24 cellular contexts compared by ENCODE assay signal in the genomic region with DNA sequence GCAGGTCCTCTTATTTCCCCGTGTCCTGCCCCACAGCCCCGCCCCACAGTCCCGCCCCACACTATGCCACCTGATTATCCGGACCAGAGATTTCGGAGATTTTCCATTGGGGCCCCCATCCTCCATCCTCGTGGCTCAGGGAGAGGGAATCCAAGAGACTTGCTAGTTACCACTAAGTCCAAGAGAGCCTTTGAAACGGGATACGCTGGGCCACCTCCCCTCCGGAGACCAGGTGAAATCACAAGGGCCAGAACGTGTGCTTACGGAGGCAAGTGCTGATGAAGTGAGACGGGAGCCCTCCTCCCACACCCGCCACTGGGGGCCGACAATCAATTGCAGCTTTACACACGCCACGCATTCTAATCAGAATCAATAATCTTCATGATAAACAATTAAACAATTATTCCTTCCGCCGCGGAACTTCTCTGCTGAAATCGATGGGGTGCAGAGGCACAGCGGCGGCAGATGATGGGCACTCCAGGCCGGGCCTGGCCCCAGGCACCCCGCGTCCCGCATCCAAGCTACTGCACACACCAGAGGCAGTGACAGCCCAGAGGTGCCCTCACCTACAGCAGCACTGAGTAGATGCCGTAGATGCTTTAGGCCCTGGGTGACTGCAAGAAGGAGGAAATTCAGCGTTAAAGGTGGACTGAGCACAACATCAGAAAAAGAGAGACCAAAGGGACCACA.
DNase-seq lines count a peak whose midpoint lies in the region; ATAC-seq and TF ChIP-seq lines count a peak whose summit lies in the region.
"Had no signal": no experiment of that assay in that cellular context is flagged by ENCODE, and none has a peak within 500 bp of the region (broad histone marks: within the 10 kb centered on the region; RNA-seq: fewer than 3 reads in every experiment).

No MANE protein-coding gene starts in this region.

- H3K27me3 ChIP-seq in GM23338 (ENCODE audit: insufficient read depth) (no peaks in the 10 kb centered on the region), neural progenitor cell (no peaks in the 10 kb centered on the region)
- H3K27me3 ChIP-seq: SJCRH30 had no signal

- H3K9me3 Mint-ChIP-seq in GM23338: peaks cover 4% of the 10 kb centered on the region; the same call in 1 of the 3 replicates
- no peaks in the 10 kb centered on the region for H3K9me3 Mint-ChIP-seq in neural progenitor cell
- H3K9me3 Mint-ChIP-seq: CD8-positive, alpha-beta T cell; IgD-negative memory B cell had no signal

- H3K27ac ChIP-seq in GM23338 (ENCODE audit: low read depth): no peak overlapping the region
- H3K27ac ChIP-seq in neural progenitor cell: no peak overlapping the region
- H3K27ac ChIP-seq: A549, C4-2B, KMS-11, SJCRH30 had no signal

- no peaks in the 10 kb centered on the region for H3K79me2 ChIP-seq in GM23338 (replicated peaks; ENCODE audit: insufficient read depth)
- no peaks in the 10 kb centered on the region for H3K79me2 ChIP-seq in neural progenitor cell (ENCODE audit: low read depth)

- H3K4me2 ChIP-seq in GM23338: no peak overlapping the region
- H3K4me2 ChIP-seq in neural progenitor cell: no peak overlapping the region
- H3K4me2 ChIP-seq: A549, KMS-11 had no signal

- no peaks in the 10 kb centered on the region for H3K9me2 ChIP-seq in GM23338 (ENCODE audit: insufficient read depth)

- TF ChIP-seq CTCF in GM23338 (conservative IDR thresholded peaks at IDR 0.05; ENCODE audit: low read depth in 2 of 2): no peak
- no peak for TF ChIP-seq CTCF in neural progenitor cell (IDR thresholded peaks at IDR 0.05)

- H3K4me1 Mint-ChIP-seq in GM23338 (peaks cover 32% of the 10 kb centered on the region), neural progenitor cell (peaks cover 37% of the 10 kb centered on the region)

- H3K4me3 ChIP-seq in GM23338 (no peak overlapping the region), neural progenitor cell (no peak overlapping the region)
- H3K4me3 ChIP-seq: A549, SJCRH30 had no signal

- peaks cover 16% of the 10 kb centered on the region for H3K27me3 Mint-ChIP-seq in GM23338 (ENCODE audit: insufficient read depth, low read depth, poor library complexity)
- peaks cover 2% of the 10 kb centered on the region for H3K27me3 Mint-ChIP-seq in neural progenitor cell (ENCODE audit: insufficient read depth, low read depth)

- H3K4me1 ChIP-seq in GM23338 (ENCODE audit: insufficient read depth) (peaks cover 4% of the 10 kb centered on the region; the same call in 1 of the 2 replicates), neural progenitor cell (peaks cover 17% of the 10 kb centered on the region)
- H3K4me1 ChIP-seq: A549, SJCRH30 had no signal

- no peak overlapping the region for H3K27ac Mint-ChIP-seq in GM23338
- H3K27ac Mint-ChIP-seq in neural progenitor cell: peak overlapping the region; percentile 74
- H3K27ac Mint-ChIP-seq: CD8-positive, alpha-beta T cell had no signal

- no peaks in the 10 kb centered on the region for H3K36me3 Mint-ChIP-seq in GM23338 (ENCODE audit: low read depth)
- H3K36me3 Mint-ChIP-seq in neural progenitor cell: peaks cover 4% of the 10 kb centered on the region
- H3K36me3 Mint-ChIP-seq: CD8-positive, alpha-beta T cell; IgD-negative memory B cell had no signal

- H3F3A ChIP-seq in GM23338 (replicated peaks; ENCODE audit: low read depth) (no peaks in the 10 kb centered on the region), neural progenitor cell (ENCODE audit: low read depth) (no peaks in the 10 kb centered on the region)

- no peaks in the 10 kb centered on the region for H4K20me1 ChIP-seq in GM23338 (replicated peaks; ENCODE audit: insufficient read depth)
- H4K20me1 ChIP-seq in neural progenitor cell (ENCODE audit: low read depth): no peaks in the 10 kb centered on the region

- H3K9ac ChIP-seq in neural progenitor cell: no peak overlapping the region
- H3K9ac ChIP-seq: KMS-11 had no signal

- peak; percentile 61 for DNase-seq in COLO668 (lab: John Stamatoyannopoulos, UW; ENCODE audit: unreplicated experiment)
- DNase-seq in GM23338 (ENCODE audit: low spot score): peak; percentile 27
- DNase-seq in NCI-H748 (lab: John Stamatoyannopoulos, UW; ENCODE audit: unreplicated experiment): peak; percentile 81
- DNase-seq in neural progenitor cell (ENCODE audit: low spot score): no peak
- DNase-seq in HCEC 1CT: no peak
- DNase-seq in midbrain (lab: John Stamatoyannopoulos, UW): no peak
- DNase-seq: CD8-positive, alpha-beta T cell; DMS 273 treated with DMSO at 0.1 percent for 48 hours; DND-41; GOT3; MM.1S; NCI-H1694 treated with DMSO at 0.1 percent for 48 hours; NCI-H82; NK-92 treated with Interleukin-12 subunit alpha and Interleukin-12 subunit beta, amount 100 ng/mL, for 24 hours; PC-3; SJCRH30; T-helper 2 cell had no signal

- H2AFZ ChIP-seq in GM23338 (no peak overlapping the region), neural progenitor cell (replicated peaks) (no peak overlapping the region)

- no peaks in the 10 kb centered on the region for H3K36me3 ChIP-seq in GM23338 (ENCODE audit: insufficient read depth)
- H3K36me3 ChIP-seq in neural progenitor cell: no peaks in the 10 kb centered on the region
- H3K36me3 ChIP-seq: SJCRH30 had no signal

- no peak for ATAC-seq in GM23338
- no peak for ATAC-seq in GM19467 (IDR thresholded peaks at IDR 0.05; ENCODE audit: unreplicated experiment)
- ATAC-seq: A549; CD8-positive, alpha-beta T cell; HCT116; PC-3; SK-N-SH treated with all-trans-retinoic acid at 6 μM for 48 hours had no signal

- H3K9me3 ChIP-seq in neural progenitor cell (ENCODE audit: low read depth): no peaks in the 10 kb centered on the region
- H3K9me3 ChIP-seq: A549, SJCRH30 had no signal

- H3K4me3 Mint-ChIP-seq in GM23338 (no peak overlapping the region), neural progenitor cell (no peak overlapping the region)
- H3K4me3 Mint-ChIP-seq: CD8-positive, alpha-beta T cell had no signal

TF ChIP-seq in GM23338, 12 proteins besides CTCF, POLR2A, EP300 and RAD21 (continues in another document):
- no peak for TF ChIP-seq POLR2AphosphoS5 (IDR thresholded peaks at IDR 0.05; ENCODE audit: low read depth)
- TF ChIP-seq EZH2 (IDR thresholded peaks at IDR 0.05; ENCODE audit: low read depth, unreplicated experiment): no peak
- no peak for TF ChIP-seq CREB1 (CRISPR knock-in tag; IDR thresholded peaks at IDR 0.05; ENCODE audit: low read depth)
- TF ChIP-seq, protein P1, sequence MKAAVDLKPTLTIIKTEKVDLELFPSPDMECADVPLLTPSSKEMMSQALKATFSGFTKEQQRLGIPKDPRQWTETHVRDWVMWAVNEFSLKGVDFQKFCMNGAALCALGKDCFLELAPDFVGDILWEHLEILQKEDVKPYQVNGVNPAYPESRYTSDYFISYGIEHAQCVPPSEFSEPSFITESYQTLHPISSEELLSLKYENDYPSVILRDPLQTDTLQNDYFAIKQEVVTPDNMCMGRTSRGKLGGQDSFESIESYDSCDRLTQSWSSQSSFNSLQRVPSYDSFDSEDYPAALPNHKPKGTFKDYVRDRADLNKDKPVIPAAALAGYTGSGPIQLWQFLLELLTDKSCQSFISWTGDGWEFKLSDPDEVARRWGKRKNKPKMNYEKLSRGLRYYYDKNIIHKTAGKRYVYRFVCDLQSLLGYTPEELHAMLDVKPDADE (IDR thresholded peaks at IDR 0.05): no peak
- no peak for TF ChIP-seq STAT1 (IDR thresholded peaks at IDR 0.05; ENCODE audit: unreplicated experiment)
- TF ChIP-seq, protein P2, sequence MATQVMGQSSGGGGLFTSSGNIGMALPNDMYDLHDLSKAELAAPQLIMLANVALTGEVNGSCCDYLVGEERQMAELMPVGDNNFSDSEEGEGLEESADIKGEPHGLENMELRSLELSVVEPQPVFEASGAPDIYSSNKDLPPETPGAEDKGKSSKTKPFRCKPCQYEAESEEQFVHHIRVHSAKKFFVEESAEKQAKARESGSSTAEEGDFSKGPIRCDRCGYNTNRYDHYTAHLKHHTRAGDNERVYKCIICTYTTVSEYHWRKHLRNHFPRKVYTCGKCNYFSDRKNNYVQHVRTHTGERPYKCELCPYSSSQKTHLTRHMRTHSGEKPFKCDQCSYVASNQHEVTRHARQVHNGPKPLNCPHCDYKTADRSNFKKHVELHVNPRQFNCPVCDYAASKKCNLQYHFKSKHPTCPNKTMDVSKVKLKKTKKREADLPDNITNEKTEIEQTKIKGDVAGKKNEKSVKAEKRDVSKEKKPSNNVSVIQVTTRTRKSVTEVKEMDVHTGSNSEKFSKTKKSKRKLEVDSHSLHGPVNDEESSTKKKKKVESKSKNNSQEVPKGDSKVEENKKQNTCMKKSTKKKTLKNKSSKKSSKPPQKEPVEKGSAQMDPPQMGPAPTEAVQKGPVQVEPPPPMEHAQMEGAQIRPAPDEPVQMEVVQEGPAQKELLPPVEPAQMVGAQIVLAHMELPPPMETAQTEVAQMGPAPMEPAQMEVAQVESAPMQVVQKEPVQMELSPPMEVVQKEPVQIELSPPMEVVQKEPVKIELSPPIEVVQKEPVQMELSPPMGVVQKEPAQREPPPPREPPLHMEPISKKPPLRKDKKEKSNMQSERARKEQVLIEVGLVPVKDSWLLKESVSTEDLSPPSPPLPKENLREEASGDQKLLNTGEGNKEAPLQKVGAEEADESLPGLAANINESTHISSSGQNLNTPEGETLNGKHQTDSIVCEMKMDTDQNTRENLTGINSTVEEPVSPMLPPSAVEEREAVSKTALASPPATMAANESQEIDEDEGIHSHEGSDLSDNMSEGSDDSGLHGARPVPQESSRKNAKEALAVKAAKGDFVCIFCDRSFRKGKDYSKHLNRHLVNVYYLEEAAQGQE (IDR thresholded peaks at IDR 0.05; ENCODE audit: unreplicated experiment): no peak

Comparison
In these comparisons a context has a peak if more than half of its experiments do, and no peak if none do; other contexts are left out.
1. DNase-seq: peak in COLO668 (single experiment), GM23338 (single experiment) and NCI-H748 (single experiment); none in neural progenitor cell (single experiment), HCEC 1CT (single experiment) and midbrain (single experiment).